7 cellular contexts compared by ENCODE assay signal in the genomic region with DNA sequence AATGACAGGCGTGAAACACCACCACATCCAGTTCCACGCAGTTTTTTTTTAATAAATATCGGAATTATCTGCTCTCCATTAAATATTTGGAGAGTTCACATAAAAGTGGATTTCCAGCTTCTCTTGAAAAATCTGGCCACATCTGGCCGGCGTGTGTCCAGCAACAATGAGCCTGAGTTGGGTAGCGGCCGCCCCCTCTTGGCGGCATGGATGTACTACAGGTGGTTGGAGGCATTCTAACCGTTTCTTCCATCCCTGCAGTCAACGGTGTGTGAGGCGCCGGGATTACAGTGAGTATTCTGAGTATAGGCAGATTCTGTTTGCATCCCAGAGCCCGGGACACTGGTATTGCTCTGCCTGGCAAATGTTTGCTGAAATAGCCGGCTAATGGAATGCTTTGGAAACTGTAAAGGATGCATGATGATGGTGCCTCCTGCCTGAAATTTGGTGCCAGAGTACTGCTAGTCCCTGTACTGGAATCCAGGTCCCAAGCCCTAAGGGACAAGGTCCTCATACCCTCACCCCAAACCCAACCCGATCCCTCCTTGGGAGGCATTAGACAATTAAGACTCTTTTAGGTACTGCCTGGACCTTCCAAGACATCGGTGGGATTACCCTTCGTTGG. TPM values are rescaled to one million over a fixed set of nuclear protein-coding genes. Genes with fewer than 3 reads are reported as not detected.
DNase-seq lines count a peak whose midpoint lies in the region; ATAC-seq and TF ChIP-seq lines count a peak whose summit lies in the region.

No MANE protein-coding gene starts in this region.

- no peak overlapping the region for H2BK12ac ChIP-seq in neuronal stem cell (ENCODE audit: low read length)

- H2BK15ac ChIP-seq in neuronal stem cell (ENCODE audit: low read length): no peak overlapping the region

- no peak overlapping the region for H2AK5ac ChIP-seq in neuronal stem cell (ENCODE audit: low read depth, low read length)

- no peak overlapping the region for H4K91ac ChIP-seq in neuronal stem cell (ENCODE audit: low read depth, low read length, poor library complexity)

- no peak overlapping the region for H3K27ac ChIP-seq in neuronal stem cell (replicated peaks; ENCODE audit: low read length)

- peaks cover 0 to 13% (median 0%) of the 10 kb centered on the region in 3 experiments for H3K27me3 ChIP-seq in neuronal stem cell (ENCODE audit: control insufficient read depth in 3 of 3, insufficient read depth in 3 of 3, low read depth in 1 of 3, low read length in 3 of 3)

- H3K36me3 ChIP-seq in neuronal stem cell (replicated peaks in 1 of 2; ENCODE audit: control insufficient read depth in 2 of 2, insufficient read depth in 2 of 2, low read length in 2 of 2): no peaks in the 10 kb centered on the region

- peak overlapping the region; percentile 13 for H3K4me3 ChIP-seq in fibroblast of mammary gland (ENCODE audit: control insufficient read depth, low read depth, low read length)
- H3K4me3 ChIP-seq in neuronal stem cell (ENCODE audit: low read length in 2 of 2): no peak overlapping the region

- no peak overlapping the region for H3K18ac ChIP-seq in neuronal stem cell (ENCODE audit: low read length)

- H3K4ac ChIP-seq in neuronal stem cell (ENCODE audit: low read length): no peak overlapping the region

- no peaks in the 10 kb centered on the region for H3K4me1 ChIP-seq in neuronal stem cell (ENCODE audit: control insufficient read depth in 2 of 2, insufficient read depth in 1 of 2, low read depth in 1 of 2, low read length in 2 of 2)

- no peak overlapping the region for H2BK120ac ChIP-seq in neuronal stem cell (ENCODE audit: low read depth, low read length)

- DNase-seq in EH (ENCODE audit: low read depth) (peak; percentile 73), NCI-H146 (lab: John Stamatoyannopoulos, UW) (peak; percentile 1), fibroblast of mammary gland (ENCODE audit: low read depth) (peak; percentile 72), neuronal stem cell (ENCODE audit: low spot score) (peak; percentile 65)
- peak; percentile 86 for DNase-seq in activated CD8-positive, alpha-beta memory T cell treated with anti-CD3 and anti-CD28 coated beads for 24 hours

- H3K9ac ChIP-seq in neuronal stem cell (ENCODE audit: low read depth, low read length, poor library complexity): no peak overlapping the region

- H2BK5ac ChIP-seq in neuronal stem cell (ENCODE audit: low read length): no peak overlapping the region

- no peak overlapping the region for H3K4me2 ChIP-seq in neuronal stem cell (ENCODE audit: insufficient read depth, low read length, poor library complexity, severe bottlenecking)

- H3K9me3 ChIP-seq in neuronal stem cell (replicated peaks in 1 of 2; ENCODE audit: control insufficient read depth in 2 of 2, insufficient read depth in 1 of 2, low read depth in 1 of 2, low read length in 2 of 2): no peaks in the 10 kb centered on the region

- no peaks in the 10 kb centered on the region for H3K79me1 ChIP-seq in neuronal stem cell (ENCODE audit: low read depth, low read length)

- no CpG with 5 or more reads among the region's 17 CpGs for WGBS in neuronal stem cell (ENCODE audit: extremely low coverage in 2 of 2, insufficient read length in 2 of 2, insufficient replicate concordance in 1 of 2), 2 donors

- H3K14ac ChIP-seq in neuronal stem cell (ENCODE audit: low read length): no peak overlapping the region

- no peak overlapping the region for H3K23ac ChIP-seq in neuronal stem cell (ENCODE audit: low read depth, low read length, poor library complexity)

- H2AFZ ChIP-seq in neuronal stem cell (ENCODE audit: low read length): peak overlapping the region; percentile 66

- H4K8ac ChIP-seq in neuronal stem cell (ENCODE audit: low read depth, low read length): no peak overlapping the region

- peak; percentile 96 for TF ChIP-seq CTCF in fibroblast of mammary gland (conservative IDR thresholded peaks at IDR 0.05; ENCODE audit: control insufficient read depth, insufficient read depth, low read depth, low read length)

- ATAC-seq in GM21423 (IDR thresholded peaks at IDR 0.05; ENCODE audit: unreplicated experiment) (peak; percentile 35), GM21717 (IDR thresholded peaks at IDR 0.05; ENCODE audit: unreplicated experiment) (no peak)

RNA-seq across cellular contexts. Expression of a gene that starts 13.6 kb away (rescaled TPM):
- 15.0 TPM for polyA plus RNA-seq in neuronal stem cell (2013, experiment 1 of 2)
- polyA plus RNA-seq in neuronal stem cell (2013, experiment 2 of 2): 15.6 TPM

RNA-seq across cellular contexts. Expression of a gene that starts 15.5 kb away (rescaled TPM):
- 0.03 TPM for polyA plus RNA-seq in neuronal stem cell (2013, experiment 1 of 2)
- 0.03 TPM for polyA plus RNA-seq in neuronal stem cell (2013, experiment 2 of 2)

Comparison
In these comparisons a context has a peak if more than half of its experiments do, and no peak if none do; other contexts are left out.
1. DNase-seq: peak in every context shown above with its lines; median percentile 86 in activated CD8-positive, alpha-beta memory T cell treated with anti-CD3 and anti-CD28 coated beads for 24 hours; 73 in EH; 72 in fibroblast of mammary gland; 65 in neuronal stem cell; 1 in NCI-H146.